In the genomic region with DNA sequence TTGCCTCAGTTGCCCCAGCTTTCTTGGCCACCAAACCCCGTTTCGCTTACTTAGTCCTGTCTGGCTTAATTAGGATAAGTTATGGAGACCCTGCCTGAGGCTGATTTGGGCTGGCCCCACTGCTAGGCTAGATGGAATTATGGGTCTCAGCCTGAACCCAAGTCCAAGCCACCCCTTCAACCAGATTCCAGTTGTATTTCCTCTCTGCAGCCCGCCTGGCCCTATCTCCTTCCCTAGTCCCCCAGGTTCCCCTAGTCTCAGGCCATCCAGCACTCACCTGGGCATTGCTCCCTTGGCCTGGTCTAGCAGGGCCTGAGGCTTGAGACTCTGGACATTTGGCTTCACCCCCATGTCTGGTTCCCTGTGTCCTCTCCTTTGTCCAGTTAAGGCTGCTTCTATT, we compare ENCODE assay signal across 21 cellular contexts.
DNase-seq lines count a peak whose midpoint lies in the region; ATAC-seq and TF ChIP-seq lines count a peak whose summit lies in the region.
"Had no signal": no experiment of that assay in that cellular context is flagged by ENCODE, and none has a peak within 500 bp of the region (broad histone marks: within the 10 kb centered on the region; RNA-seq: fewer than 3 reads in every experiment).

No MANE protein-coding gene starts in this region.

- H3K9me3 ChIP-seq in right atrium auricular region (no peaks in the 10 kb centered on the region), stomach (no peaks in the 10 kb centered on the region)
- H3K9me3 ChIP-seq: BE2C, Caco-2 had no signal

- ATAC-seq in GM21786 (IDR thresholded peaks at IDR 0.05; ENCODE audit: unreplicated experiment), result no peak
- ATAC-seq: GM12878 had no signal

- no peak overlapping the region for H3K4me3 ChIP-seq in right atrium auricular region
- no peak overlapping the region for H3K4me3 ChIP-seq in stomach
- H3K4me3 ChIP-seq: cardiac muscle cell, GM12878, lung had no signal

- H3K27ac ChIP-seq in right atrium auricular region, result peak overlapping the region; percentile 84 to 94
- H3K27ac ChIP-seq in layer of hippocampus (ENCODE audit: low read depth, low read length), result peak overlapping the region; percentile 100
- H3K27ac ChIP-seq in stomach, result peak overlapping the region in 3 of 5 donors; percentile 82 to 89 (median 88)
- H3K27ac ChIP-seq: cardiac muscle cell had no signal

- no peak for DNase-seq in right atrium auricular region (ENCODE audit: low spot score)
- DNase-seq in cardiac septum (ENCODE audit: low spot score), result no peak
- no peak for DNase-seq in stomach
- no peak for DNase-seq in globus pallidus (ENCODE audit: low spot score)
- no peak for DNase-seq in NCI-H2171 (lab: John Stamatoyannopoulos, UW)
- no peak for DNase-seq in DMS53 (lab: John Stamatoyannopoulos, UW)
- DNase-seq: activated CD4-positive, alpha-beta memory T cell treated with anti-CD3 and anti-CD28 coated beads for 36 hours; BE2C; Caco-2; DND-41; foreskin fibroblast; MV-4-11; NCI-H187; NCI-H226; NCI-H82; Right ventricle myocardium superior had no signal

- H3K27me3 ChIP-seq in right atrium auricular region (no peaks in the 10 kb centered on the region), layer of hippocampus (ENCODE audit: control insufficient read depth, insufficient read depth, low read length) (no peaks in the 10 kb centered on the region), stomach (no peaks in the 10 kb centered on the region)
- H3K27me3 ChIP-seq: BE2C, cardiac muscle cell had no signal

- TF ChIP-seq CTCF in right atrium auricular region (IDR thresholded peaks at IDR 0.05) (no peak), stomach (IDR thresholded peaks at IDR 0.05) (no peak)

- no peak for TF ChIP-seq EP300 in stomach (IDR thresholded peaks at IDR 0.05)

- H3K4me1 ChIP-seq in right atrium auricular region (peaks cover 0 to 85% of the 10 kb centered on the region in 2 donors), stomach (peaks cover 28 to 77% (median 66%) of the 10 kb centered on the region in 4 donors)

- H3K36me3 ChIP-seq in right atrium auricular region, result peaks cover 7% of the 10 kb centered on the region
- H3K36me3 ChIP-seq in stomach, result peaks cover 0 to 17% (median 2%) of the 10 kb centered on the region in 4 donors
- H3K36me3 ChIP-seq: cardiac muscle cell had no signal

- no peak for TF ChIP-seq POLR2A in stomach (IDR thresholded peaks at IDR 0.05)

- WGBS in stomach, 5 donors, result 94 to 99% (median 97%) methylated on average over 3 of the region's 3 CpGs

- intact Hi-C loops in cardiac septum (cut with DNase I), result no loop called here
- intact Hi-C loops in stomach (cut with DNase I; ENCODE audit: low total_unique reads), result no loop called here
